ENCODE assay signal across 16 cellular contexts in genomic region chr11:57787205-57787604, GRCh38. TPM values are rescaled to one million over a fixed set of nuclear protein-coding genes. Genes with fewer than 3 reads are reported as not detected.
DNase-seq lines count a peak whose midpoint lies in the region; ATAC-seq and TF ChIP-seq lines count a peak whose summit lies in the region.
"Had no signal": no experiment of that assay in that cellular context is flagged by ENCODE, and none has a peak within 500 bp of the region (broad histone marks: within the 10 kb centered on the region; RNA-seq: fewer than 3 reads in every experiment).

No MANE protein-coding gene starts in this region.

- intact Hi-C loops in HCT116 (cut with micrococcal nuclease): no loop called here
- intact Hi-C loops in mammary epithelial cell (cut with micrococcal nuclease): no loop called here
- intact Hi-C loops in spleen (cut with DNase I; ENCODE audit: low total_unique reads): no loop called here

- H4K20me1 ChIP-seq in HCT116 (ENCODE audit: insufficient read depth) (no peaks in the 10 kb centered on the region), mammary epithelial cell (ENCODE audit: insufficient read depth, low read length) (no peaks in the 10 kb centered on the region)

- peak overlapping the region; percentile 12 for H3K27ac Mint-ChIP-seq in memory B cell
- H3K27ac Mint-ChIP-seq in T-helper 17 cell: no peak overlapping the region
- H3K27ac Mint-ChIP-seq: activated naive CD8-positive, alpha-beta T cell had no signal

- TF ChIP-seq POLR2A in HCT116 (IDR thresholded peaks at IDR 0.05; ENCODE audit: borderline replicate concordance, extremely low read depth, insufficient read depth, insufficient read length) (no peak), spleen (IDR thresholded peaks at IDR 0.05) (no peak)

- DNase-seq in HCT116 (ENCODE audit: low read depth, low spot score) (no peak), mammary epithelial cell (no peak), memory B cell (ENCODE audit: low spot score in 2 of 2) (no peak), spleen (no peak), T-helper 17 cell (no peak)
- DNase-seq in activated CD4-positive, alpha-beta T cell treated with anti-CD3 and anti-CD28 coated beads, Interleukin-2, amount 50 U/mL, for 1 hour: no peak
- DNase-seq: DMS79 treated with DMSO at 0.1 percent for 48 hours, erythroblast, NCI-H1105, NCI-H226, posterior cingulate gyrus, WERI-Rb-1 had no signal

- H3K4me1 Mint-ChIP-seq in memory B cell: peaks cover 35% of the 10 kb centered on the region
- peaks cover 13% of the 10 kb centered on the region for H3K4me1 Mint-ChIP-seq in T-helper 17 cell

- no peak overlapping the region for H3K4me3 ChIP-seq in HCT116 (replicated peaks in 1 of 2; ENCODE audit: low read depth in 1 of 2, low read length in 2 of 2)
- no peak overlapping the region for H3K4me3 ChIP-seq in mammary epithelial cell (replicated peaks in 1 of 3; ENCODE audit: insufficient read depth in 1 of 3, low read depth in 2 of 3, low read length in 3 of 3)
- H3K4me3 ChIP-seq in spleen: no peak overlapping the region

- no peak for ATAC-seq in HCT116
- no peak for ATAC-seq in memory B cell (ENCODE audit: low read depth)
- ATAC-seq in GM19452 (IDR thresholded peaks at IDR 0.05; ENCODE audit: unreplicated experiment): no peak
- ATAC-seq in T-helper 17 cell: no peak
- no peak for ATAC-seq in HG03135 (IDR thresholded peaks at IDR 0.05; ENCODE audit: unreplicated experiment)

- H3K4me2 ChIP-seq in HCT116 (ENCODE audit: low read length): 0 out of 2 replicates have a peak overlapping the region, but pooled peaks have one; percentile 6
- peak overlapping the region; percentile 67 for H3K4me2 ChIP-seq in mammary epithelial cell (ENCODE audit: insufficient read depth, low read depth, low read length)

- H3K9me2 ChIP-seq in HCT116 (ENCODE audit: insufficient read depth): no peaks in the 10 kb centered on the region

- in situ Hi-C loops in mammary epithelial cell (cut with MboI; ENCODE audit: low sequenced_read_pairs in 2 of 2): no loop called here

- no peak for TF ChIP-seq RAD21 in HCT116 (IDR thresholded peaks at IDR 0.05; ENCODE audit: low read depth)

- dilution Hi-C loops in mammary epithelial cell (cut with HindIII; ENCODE audit: low sequenced_read_pairs): no loop called here

- H3K79me2 ChIP-seq in HCT116 (ENCODE audit: insufficient read depth, low read length): peaks cover 100% of the 10 kb centered on the region
- peaks cover 100% of the 10 kb centered on the region for H3K79me2 ChIP-seq in mammary epithelial cell (ENCODE audit: insufficient read depth, low read length)

- POLR2A ChIA-PET in HCT116 (lab: Charles Lee): no interaction called here

- no peak for TF ChIP-seq CTCF in HCT116 (IDR thresholded peaks at IDR 0.05 in 2 of 3, conservative IDR thresholded peaks at IDR 0.05 in 1 of 3; ENCODE audit: borderline replicate concordance in 1 of 3, insufficient read depth in 1 of 3, low read depth in 2 of 3, low read length in 2 of 3)
- TF ChIP-seq CTCF in mammary epithelial cell (conservative IDR thresholded peaks at IDR 0.05 in 1 of 2, IDR thresholded peaks at IDR 0.05 in 1 of 2; ENCODE audit: extremely low read depth in 1 of 2, insufficient read depth in 1 of 2, low read depth in 1 of 2, low read length in 2 of 2): no peak
- no peak for TF ChIP-seq CTCF in spleen (IDR thresholded peaks at IDR 0.05 in 8 of 11, conservative IDR thresholded peaks at IDR 0.05 in 3 of 11)

- 33% methylated on average over 4 of the region's 4 CpGs for WGBS in mammary epithelial cell (ENCODE audit: low coverage, missing lambda C conversion rate)
- 82 to 90% (median 89%) methylated on average over 4 of the region's 4 CpGs for WGBS in spleen, 5 donors

- peaks cover 76 to 100% of the 10 kb centered on the region in 2 experiments for H3K4me1 ChIP-seq in HCT116 (ENCODE audit: control insufficient read depth in 1 of 2, insufficient read depth in 2 of 2, low read length in 2 of 2)
- peaks cover 49% of the 10 kb centered on the region for H3K4me1 ChIP-seq in mammary epithelial cell (ENCODE audit: insufficient read depth, low read length)
- H3K4me1 ChIP-seq in spleen: peaks cover 44 to 100% (median 78%) of the 10 kb centered on the region in 6 donors

- H3K27me3 Mint-ChIP-seq in memory B cell: no peaks in the 10 kb centered on the region
- H3K27me3 Mint-ChIP-seq in T-helper 17 cell: no peaks in the 10 kb centered on the region
- H3K27me3 Mint-ChIP-seq: activated naive CD8-positive, alpha-beta T cell; central memory CD8-positive, alpha-beta T cell had no signal

- no peaks in the 10 kb centered on the region for H3K9me3 Mint-ChIP-seq in memory B cell
- H3K9me3 Mint-ChIP-seq: central memory CD8-positive, alpha-beta T cell had no signal

- H3K9me3 ChIP-seq in HCT116 (ENCODE audit: control insufficient read depth in 1 of 2, insufficient read depth in 1 of 2, low read depth in 1 of 2, low read length in 2 of 2): no peaks in the 10 kb centered on the region
- no peaks in the 10 kb centered on the region for H3K9me3 ChIP-seq in mammary epithelial cell (replicated peaks; ENCODE audit: insufficient read depth, low read length)
- H3K9me3 ChIP-seq in spleen: no peaks in the 10 kb centered on the region
- H3K9me3 ChIP-seq in T-helper 17 cell (ENCODE audit: control insufficient read depth, low read length, poor library complexity, severe bottlenecking): no peaks in the 10 kb centered on the region

- CTCF ChIA-PET in HCT116 (lab: Charles Lee): no interaction called here
- CTCF ChIA-PET in mammary epithelial cell (lab: Charles Lee; ENCODE audit: low non-redundant PET): no interaction called here

- BruUV-seq in HCT116 (replicated peaks; lab: Mats Ljungman, UMichigan) (no TSS peak), mammary epithelial cell (replicated peaks; lab: Mats Ljungman, UMichigan) (no TSS peak)

- H3K27me3 ChIP-seq in HCT116 (ENCODE audit: insufficient read depth, low read length): no peaks in the 10 kb centered on the region
- H3K27me3 ChIP-seq in mammary epithelial cell (ENCODE audit: insufficient read depth, low read length): no peaks in the 10 kb centered on the region
- H3K27me3 ChIP-seq in spleen (replicated peaks in 1 of 7): no peaks in the 10 kb centered on the region

- H3K36me3 Mint-ChIP-seq in memory B cell: peaks cover 2% of the 10 kb centered on the region
- H3K36me3 Mint-ChIP-seq in T-helper 17 cell (ENCODE audit: low read depth): peaks cover 2% of the 10 kb centered on the region

- no peak overlapping the region for H3K27ac ChIP-seq in HCT116 (ENCODE audit: low read depth, low read length)
- H3K27ac ChIP-seq in mammary epithelial cell (ENCODE audit: insufficient read depth, low read depth, low read length): peak overlapping the region; percentile 83
- H3K27ac ChIP-seq in spleen: peak overlapping the region in 6 of 8 donors; percentile 10 to 79 (median 60)
- H3K27ac ChIP-seq: WERI-Rb-1 had no signal

- H2AFZ ChIP-seq in HCT116 (ENCODE audit: low read depth, low read length, poor library complexity, severe bottlenecking) (no peak overlapping the region), mammary epithelial cell (ENCODE audit: low read depth, low read length) (no peak overlapping the region)

- H3K9ac ChIP-seq in HCT116 (ENCODE audit: low read length) (no peak overlapping the region), mammary epithelial cell (ENCODE audit: insufficient read depth, low read length) (peak overlapping the region; percentile 61)

- RAD21 ChIA-PET in HCT116 (lab: Charles Lee; ENCODE audit: low non-redundant PET in 1 of 2, low total read pairs in 2 of 2, uncharacterized antibody in 2 of 2, unreplicated experiment in 2 of 2): no interaction called here

- H3K4me3 Mint-ChIP-seq in memory B cell (no peak overlapping the region), T-helper 17 cell (no peak overlapping the region)
- H3K4me3 Mint-ChIP-seq: activated naive CD8-positive, alpha-beta T cell; central memory CD8-positive, alpha-beta T cell had no signal

- no peaks in the 10 kb centered on the region for H3K36me3 ChIP-seq in HCT116 (ENCODE audit: control insufficient read depth in 1 of 2, insufficient read depth in 2 of 2, low read length in 2 of 2)
- peaks cover 3% of the 10 kb centered on the region for H3K36me3 ChIP-seq in mammary epithelial cell (ENCODE audit: insufficient read depth, low read length)
- H3K36me3 ChIP-seq in spleen: peaks cover 0 to 10% (median 0%) of the 10 kb centered on the region in 6 donors
- H3K36me3 ChIP-seq: WERI-Rb-1 had no signal

TF ChIP-seq in HCT116, 20 proteins besides CTCF, POLR2A, EP300 and RAD21 (continues in another document):
- no peak for TF ChIP-seq SP1 (IDR thresholded peaks at IDR 0.05; ENCODE audit: low read depth)
- no peak for TF ChIP-seq YY1 (IDR thresholded peaks at IDR 0.05; ENCODE audit: extremely low read depth, insufficient replicate concordance, low read depth, low read length)

RNA-seq across cellular contexts. Expression of gene CTNND1, which starts 25.6 kb away (rescaled TPM):
- total RNA-seq in HCT116 (2021; ENCODE audit: unreplicated experiment) (157 TPM), mammary epithelial cell (100 to 1,000 TPM; 164 to 212 TPM), spleen (100 to 1,000 TPM in 6 of 7 donors, 10 to 100 TPM in 1; 89.4 to 227 (median 130) TPM), T-helper 17 cell (10 to 100 TPM in 1 of 2 donors, 1 to 10 TPM in 1; 9.9 to 14.1 TPM)
- 94.8 and 163 TPM in 2 replicates for polyA plus RNA-seq in HCT116 (2012)
- polyA plus RNA-seq in mammary epithelial cell (119 TPM), spleen (10 to 100 TPM; 12.0 to 24.6 (median 13.0) TPM)
- 412 TPM for polyA minus RNA-seq in mammary epithelial cell

RNA-seq across cellular contexts. Expression of gene BTBD18, which starts 35.6 kb away (rescaled TPM):
- total RNA-seq in HCT116 (2021; ENCODE audit: unreplicated experiment) (not detected), mammary epithelial cell (not detected), spleen (not detected), T-helper 17 cell (not detected)
- 0.09 and 0.11 TPM in 2 replicates for polyA plus RNA-seq in HCT116 (2012)
- polyA plus RNA-seq in mammary epithelial cell (not detected), spleen (not detected)
- polyA minus RNA-seq in mammary epithelial cell: not detected

RNA-seq across cellular contexts. Expression of gene SELENOH, which starts 45.9 kb away (rescaled TPM):
- 194 TPM for total RNA-seq in HCT116 (2021; ENCODE audit: unreplicated experiment)
- 149 and 178 TPM in 2 replicates for polyA plus RNA-seq in HCT116 (2012)
- total RNA-seq in mammary epithelial cell: 100 to 1,000 TPM in 1 of 2 donors, 10 to 100 TPM in 1; 63.5 to 115 TPM
- polyA plus RNA-seq in mammary epithelial cell: 98.4 TPM
- 3.5 TPM for polyA minus RNA-seq in mammary epithelial cell
- 100 to 1,000 TPM in 4 of 7 donors, 10 to 100 TPM in 3; 79.1 to 119 (median 104) TPM for total RNA-seq in spleen
- 100 to 1,000 TPM; 175 to 247 (median 245) TPM for polyA plus RNA-seq in spleen
- total RNA-seq in T-helper 17 cell: 10 to 100 TPM; 70.0 to 72.6 TPM

Comparison
In these comparisons a context has a peak if more than half of its experiments do, and no peak if none do; other contexts are left out.
1. RNA of gene CTNND1, which starts 25.6 kb away (total RNA-seq): 164 to 212 TPM in mammary epithelial cell, 157 TPM in HCT116 (single experiment) and 89.4 to 227 TPM in spleen; 9.9 to 14.1 TPM in T-helper 17 cell; every median in the first group is over 4 times any median in the second.